Comparison of ENCODE assay signal across 16 cellular contexts in genomic region chr11:114149689-114150407, GRCh38.
DNase-seq lines count a peak whose midpoint lies in the region; ATAC-seq and TF ChIP-seq lines count a peak whose summit lies in the region.
"Had no signal": no experiment of that assay in that cellular context is flagged by ENCODE, and none has a peak within 500 bp of the region (broad histone marks: within the 10 kb centered on the region; RNA-seq: fewer than 3 reads in every experiment).

No MANE protein-coding gene starts in this region.

- H3K27ac ChIP-seq in lower lobe of right lung (peak overlapping the region; percentile 46), temporal lobe (ENCODE audit: low read depth, low read length) (peak overlapping the region; percentile 61), OCI-LY7 (ENCODE audit: low read depth, low read length, poor library complexity, severe bottlenecking) (no peak overlapping the region)
- H3K27ac ChIP-seq in naive thymus-derived CD4-positive, alpha-beta T cell (ENCODE audit: low read depth, low read length) = no peak overlapping the region

- TF ChIP-seq CTCF in lower lobe of right lung (IDR thresholded peaks at IDR 0.05) = no peak
- TF ChIP-seq CTCF in OCI-LY7 (conservative IDR thresholded peaks at IDR 0.05; ENCODE audit: low read length) = no peak

- H4K20me1 ChIP-seq in OCI-LY7 (ENCODE audit: insufficient read depth, low read length) = no peaks in the 10 kb centered on the region

- DNase-seq in LHCN-M2 (ENCODE audit: low read depth) (peak; percentile 70), astrocyte of the hippocampus (ENCODE audit: low read depth, low spot score) (peak; percentile 53), lower lobe of right lung (no peak), foreskin melanocyte (no peak), OCI-LY7 (ENCODE audit: low spot score) (no peak)
- DNase-seq in naive thymus-derived CD4-positive, alpha-beta T cell = no peak
- no peak for DNase-seq in activated CD8-positive, alpha-beta memory T cell treated with anti-CD3 and anti-CD28 coated beads for 24 hours
- DNase-seq: activated CD4-positive, CD25-positive, alpha-beta regulatory T cell treated with anti-CD3 and anti-CD28 coated beads, Interleukin-2, amount 50 U/mL, for 72 hours; activated T-cell treated with anti-CD3 and anti-CD28 coated beads, Interleukin-2, amount 50 U/mL, for 1 hour; anterior cingulate cortex; effector memory CD4-positive, alpha-beta T cell; stimulated activated CD4-positive, alpha-beta T cell treated with anti-CD3 and anti-CD28 coated beads, Interleukin-4, amount 100 ng/mL, for 1 hour; SW 1271 had no signal

- POLR2A ChIA-PET in naive thymus-derived CD4-positive, alpha-beta T cell (lab: Charles Lee) = interaction anchor here (0.9 kb wide), 1 partner anchor 10 kb away, joined by 5 read pairs; no protein-coding TSS in a partner anchor
- POLR2A ChIA-PET in OCI-LY7 (lab: Charles Lee) = interaction anchor here (1.4 kb wide), 1 partner anchor 33 kb away, joined by 4 read pairs; no protein-coding TSS in a partner anchor

- no TSS peak for BruUV-seq in OCI-LY7 (replicated peaks; lab: Mats Ljungman, UMichigan)

- CTCF ChIA-PET in naive thymus-derived CD4-positive, alpha-beta T cell (lab: Charles Lee) = interaction anchor here (0.6 kb wide), 1 partner anchor 251 kb away, joined by 3 read pairs; no protein-coding TSS in a partner anchor
- CTCF ChIA-PET in OCI-LY7 (lab: Charles Lee; ENCODE audit: unreplicated experiment) = no interaction called here

- no peaks in the 10 kb centered on the region for H3K27me3 ChIP-seq in lower lobe of right lung (ENCODE audit: low read depth)
- no peaks in the 10 kb centered on the region for H3K27me3 ChIP-seq in naive thymus-derived CD4-positive, alpha-beta T cell (ENCODE audit: control insufficient read depth in 2 of 2, insufficient read depth in 2 of 2, low read length in 2 of 2)

- H3K4me3 Mint-ChIP-seq in naive thymus-derived CD4-positive, alpha-beta T cell = peak overlapping the region in 1 of 10 donors; percentile 12
- H3K4me3 Mint-ChIP-seq: memory B cell; stimulated activated memory B cell treated with anti-CD40 and anti-IgM and Interleukin-4, amounts not matched to agents 10 μg/mL and 1 μg/mL and 100 μg/mL, for 72 hours had no signal

- H3K4me3 ChIP-seq in lower lobe of right lung (no peak overlapping the region), OCI-LY7 (ENCODE audit: low read depth, low read length, poor library complexity, severe bottlenecking) (no peak overlapping the region)
- no peak overlapping the region for H3K4me3 ChIP-seq in naive thymus-derived CD4-positive, alpha-beta T cell (ENCODE audit: low read length)

- H3K4me2 ChIP-seq in OCI-LY7 (ENCODE audit: low read length) = no peak overlapping the region

- peak in 1 of 2 donors; percentile 32 for ATAC-seq in lower lobe of right lung
- ATAC-seq in naive thymus-derived CD4-positive, alpha-beta T cell = no peak
- ATAC-seq: stimulated activated memory B cell treated with anti-CD40 and anti-IgM and Interleukin-4, amounts not matched to agents 10 μg/mL and 1 μg/mL and 100 μg/mL, for 72 hours had no signal

- H3K27ac Mint-ChIP-seq in naive thymus-derived CD4-positive, alpha-beta T cell = peak overlapping the region in 1 of 9 donors; percentile 26
- H3K27ac Mint-ChIP-seq: memory B cell; stimulated activated memory B cell treated with anti-CD40 and anti-IgM and Interleukin-4, amounts not matched to agents 10 μg/mL and 1 μg/mL and 100 μg/mL, for 72 hours had no signal

- intact Hi-C loops in lower lobe of right lung (cut with DNase I) (no loop called here), OCI-LY7 (cut with micrococcal nuclease; ENCODE audit: unreplicated experiment) (no loop called here)
- intact Hi-C loops in naive thymus-derived CD4-positive, alpha-beta T cell (cut with micrococcal nuclease) = no loop called here

- H3K4me1 Mint-ChIP-seq in naive thymus-derived CD4-positive, alpha-beta T cell = peaks cover 6 to 65% (median 37%) of the 10 kb centered on the region in 7 donors

- H3K9me3 Mint-ChIP-seq in naive thymus-derived CD4-positive, alpha-beta T cell = no peaks in the 10 kb centered on the region
- H3K9me3 Mint-ChIP-seq: memory B cell; stimulated activated memory B cell treated with anti-CD40 and anti-IgM and Interleukin-4, amounts not matched to agents 10 μg/mL and 1 μg/mL and 100 μg/mL, for 72 hours had no signal

- no peaks in the 10 kb centered on the region for H3K79me2 ChIP-seq in OCI-LY7 (ENCODE audit: insufficient read depth, low read depth, low read length)

- H3K36me3 Mint-ChIP-seq in naive thymus-derived CD4-positive, alpha-beta T cell = peaks cover 0 to 2% (median 0%) of the 10 kb centered on the region in 5 donors
- H3K36me3 Mint-ChIP-seq: memory B cell; stimulated activated memory B cell treated with anti-CD40 and anti-IgM and Interleukin-4, amounts not matched to agents 10 μg/mL and 1 μg/mL and 100 μg/mL, for 72 hours had no signal

- H3K4me1 ChIP-seq in lower lobe of right lung (peaks cover 81% of the 10 kb centered on the region), OCI-LY7 (ENCODE audit: insufficient read depth, low read length, poor library complexity, severe bottlenecking) (no peaks in the 10 kb centered on the region)
- peaks cover 0 to 15% of the 10 kb centered on the region in 2 donors for H3K4me1 ChIP-seq in naive thymus-derived CD4-positive, alpha-beta T cell (ENCODE audit: control insufficient read depth in 2 of 2, insufficient read depth in 2 of 2, low read length in 2 of 2)

- no peak overlapping the region for H2AFZ ChIP-seq in OCI-LY7 (ENCODE audit: low read length)

- H3K9me2 ChIP-seq in OCI-LY7 (ENCODE audit: insufficient read depth, low read length) = no peaks in the 10 kb centered on the region

- peaks cover 5% of the 10 kb centered on the region for H3K36me3 ChIP-seq in lower lobe of right lung
- H3K36me3 ChIP-seq in naive thymus-derived CD4-positive, alpha-beta T cell (ENCODE audit: control insufficient read depth in 2 of 3, insufficient read depth in 3 of 3, low read length in 3 of 3) = no peaks in the 10 kb centered on the region
- H3K36me3 ChIP-seq in OCI-LY7 (ENCODE audit: insufficient read depth, low read length) = no peaks in the 10 kb centered on the region

- no peaks in the 10 kb centered on the region for H3K9me3 ChIP-seq in lower lobe of right lung
- no peaks in the 10 kb centered on the region for H3K9me3 ChIP-seq in naive thymus-derived CD4-positive, alpha-beta T cell (ENCODE audit: control insufficient read depth in 2 of 3, low read length in 3 of 3)
- no peaks in the 10 kb centered on the region for H3K9me3 ChIP-seq in OCI-LY7 (ENCODE audit: low read length)

- H3K27me3 Mint-ChIP-seq in naive thymus-derived CD4-positive, alpha-beta T cell = peaks cover 0 to 33% (median 0%) of the 10 kb centered on the region in 5 donors
- H3K27me3 Mint-ChIP-seq: memory B cell; stimulated activated memory B cell treated with anti-CD40 and anti-IgM and Interleukin-4, amounts not matched to agents 10 μg/mL and 1 μg/mL and 100 μg/mL, for 72 hours had no signal

Comparison
In these comparisons a context has a peak if more than half of its experiments do, and no peak if none do; other contexts are left out.
1. DNase-seq: peak in LHCN-M2 (single experiment) and astrocyte of the hippocampus (single experiment); none in lower lobe of right lung (single experiment), naive thymus-derived CD4-positive, alpha-beta T cell (0 of 9), foreskin melanocyte (single experiment), OCI-LY7 (single experiment) and activated CD8-positive, alpha-beta memory T cell treated with anti-CD3 and anti-CD28 coated beads for 24 hours (single experiment).
2. H3K27ac ChIP-seq: peak in lower lobe of right lung (single experiment) and temporal lobe (single experiment); none in naive thymus-derived CD4-positive, alpha-beta T cell (single experiment) and OCI-LY7 (single experiment).